Comparison of ENCODE assay signal across 1 cellular context in genomic region chr12:100231873-100232272, GRCh38. TPM values are rescaled to one million over a fixed set of nuclear protein-coding genes. Genes with fewer than 3 reads are reported as not detected.
"Had no signal": no experiment of that assay in that cellular context is flagged by ENCODE, and none has a peak within 500 bp of the region (broad histone marks: within the 10 kb centered on the region; RNA-seq: fewer than 3 reads in every experiment).

No MANE protein-coding gene starts in this region.

RNA-seq across cellular contexts. Expression of gene DEPDC4, which starts 35.0 kb away (rescaled TPM):
- total RNA-seq: ascending aorta had no signal
